ENCODE assay signal across 8 cellular contexts in genomic region chr13:77696006-77696862, GRCh38. TPM values are rescaled to one million over a fixed set of nuclear protein-coding genes. Genes with fewer than 3 reads are reported as not detected.
A peak's percentile ranks its signal among the peaks of the same experiment; 100 is the strongest.
DNase-seq lines count a peak whose midpoint lies in the region; ATAC-seq, FAIRE-seq and TF ChIP-seq lines count a peak whose summit lies in the region.

No MANE protein-coding gene starts in this region.

- FAIRE-seq in pancreas (lab: Jason Lieb, UNC) = no peak

- intact Hi-C loops in pancreas (cut with DNase I) = no loop called here
- intact Hi-C loops in aorta (cut with DNase I) = no loop called here
- intact Hi-C loops in cardiac septum (cut with DNase I) = no loop called here

- ATAC-seq in central memory CD8-positive, alpha-beta T cell (replicated peaks; ENCODE audit: extremely low read depth, poor library complexity, severe bottlenecking) = no peak
- peak in 2 of 4 donors; percentile 4 to 10 for ATAC-seq in pancreas
- ATAC-seq in HG03196 (IDR thresholded peaks at IDR 0.05; ENCODE audit: unreplicated experiment) = no peak
- ATAC-seq in GM18520 (IDR thresholded peaks at IDR 0.05; ENCODE audit: unreplicated experiment) = no peak
- ATAC-seq in aorta (ENCODE audit: low FRiP score) = no peak

- H3K27me3 ChIP-seq in pancreas = no peaks in the 10 kb centered on the region
- no peaks in the 10 kb centered on the region for H3K27me3 ChIP-seq in aorta (ENCODE audit: control insufficient read depth in 1 of 2, insufficient read depth in 2 of 2, low read length in 1 of 2)

- H3K27ac ChIP-seq in pancreas (peak overlapping the region in 3 of 4 donors; percentile 30 to 82 (median 80)), aorta (ENCODE audit: low read depth in 1 of 2, low read length in 2 of 2) (no peak overlapping the region)

- peak overlapping the region in 2 of 4 donors; percentile 72 to 88 for H3K4me3 ChIP-seq in pancreas
- peak overlapping the region in 1 of 2 donors; percentile 67 for H3K4me3 ChIP-seq in aorta (ENCODE audit: low read length in 2 of 2)

- H3K9me3 Mint-ChIP-seq in central memory CD8-positive, alpha-beta T cell = no peaks in the 10 kb centered on the region

- no peaks in the 10 kb centered on the region for H3K36me3 ChIP-seq in pancreas
- no peaks in the 10 kb centered on the region for H3K36me3 ChIP-seq in aorta (ENCODE audit: control insufficient read depth in 1 of 2, insufficient read depth in 2 of 2, low read length in 1 of 2)

- H3K27ac Mint-ChIP-seq in central memory CD8-positive, alpha-beta T cell (ENCODE audit: low read depth) = peak overlapping the region; percentile 69

- H3K4me1 ChIP-seq in pancreas (peaks cover 19 to 42% (median 39%) of the 10 kb centered on the region in 3 donors), aorta (ENCODE audit: control insufficient read depth in 1 of 2, insufficient read depth in 2 of 2, low read length in 2 of 2) (peaks cover 2 to 6% of the 10 kb centered on the region in 2 donors)

- no peak for TF ChIP-seq CTCF in GM13976 (IDR thresholded peaks at IDR 0.05; ENCODE audit: borderline replicate concordance, control extremely low read depth, extremely low read depth, insufficient read depth, missing control alignments)
- no peak for TF ChIP-seq CTCF in pancreas (IDR thresholded peaks at IDR 0.05)

- H3K9me3 ChIP-seq in pancreas (no peaks in the 10 kb centered on the region), aorta (ENCODE audit: control insufficient read depth, low read length) (no peaks in the 10 kb centered on the region)

- peaks cover 34% of the 10 kb centered on the region for H3K4me1 Mint-ChIP-seq in central memory CD8-positive, alpha-beta T cell

- H3K27me3 Mint-ChIP-seq in central memory CD8-positive, alpha-beta T cell = no peaks in the 10 kb centered on the region

- peaks cover 8% of the 10 kb centered on the region for H3K36me3 Mint-ChIP-seq in central memory CD8-positive, alpha-beta T cell (ENCODE audit: insufficient read depth)

- peak overlapping the region; percentile 94 for H3K4me3 Mint-ChIP-seq in central memory CD8-positive, alpha-beta T cell

- peak; percentile 42 for DNase-seq in GM13976 (ENCODE audit: low spot score)
- peak; percentile 61 for DNase-seq in NAMALWA (ENCODE audit: low spot score)
- peak in 1 of 2 donors; percentile 10 for DNase-seq in central memory CD8-positive, alpha-beta T cell (ENCODE audit: low spot score in 2 of 2)
- no peak for DNase-seq in pancreas
- no peak for DNase-seq in aorta
- DNase-seq in cardiac septum (ENCODE audit: low spot score) = no peak

- 12 to 13% methylated on average over 9 of the region's 9 CpGs for WGBS in pancreas, 2 donors
- WGBS in aorta, 2 donors = 20 to 21% methylated on average over 9 of the region's 9 CpGs

- in situ Hi-C loops in GM13976 (cut with MboI; ENCODE audit: low sequenced_read_pairs, unreplicated experiment) = no loop called here

RNA-seq across cellular contexts. Expression of gene SLAIN1, which starts 1.3 kb away (rescaled TPM):
- total RNA-seq in pancreas (10 to 100 TPM in 3 of 6 donors, 1 to 10 TPM in 3; 7.0 to 13.7 (median 10.5) TPM), aorta (1 to 10 TPM; 8.3 to 9.0 TPM), cardiac septum (3.8 TPM)
- polyA plus RNA-seq in pancreas (1 to 10 TPM; 4.8 to 6.6 TPM), aorta (1 to 10 TPM; 3.5 to 7.5 TPM)

Comparison
In these comparisons a context has a peak if more than half of its experiments do, and no peak if none do; other contexts are left out.
1. DNase-seq: peak in GM13976 (single experiment) and NAMALWA (single experiment); none in pancreas (0 of 6), aorta (0 of 2) and cardiac septum (single experiment).
2. H3K27ac ChIP-seq: peak in pancreas (3 of 4); none in aorta (0 of 2).